19 cellular contexts compared by ENCODE assay signal in the genomic region with DNA sequence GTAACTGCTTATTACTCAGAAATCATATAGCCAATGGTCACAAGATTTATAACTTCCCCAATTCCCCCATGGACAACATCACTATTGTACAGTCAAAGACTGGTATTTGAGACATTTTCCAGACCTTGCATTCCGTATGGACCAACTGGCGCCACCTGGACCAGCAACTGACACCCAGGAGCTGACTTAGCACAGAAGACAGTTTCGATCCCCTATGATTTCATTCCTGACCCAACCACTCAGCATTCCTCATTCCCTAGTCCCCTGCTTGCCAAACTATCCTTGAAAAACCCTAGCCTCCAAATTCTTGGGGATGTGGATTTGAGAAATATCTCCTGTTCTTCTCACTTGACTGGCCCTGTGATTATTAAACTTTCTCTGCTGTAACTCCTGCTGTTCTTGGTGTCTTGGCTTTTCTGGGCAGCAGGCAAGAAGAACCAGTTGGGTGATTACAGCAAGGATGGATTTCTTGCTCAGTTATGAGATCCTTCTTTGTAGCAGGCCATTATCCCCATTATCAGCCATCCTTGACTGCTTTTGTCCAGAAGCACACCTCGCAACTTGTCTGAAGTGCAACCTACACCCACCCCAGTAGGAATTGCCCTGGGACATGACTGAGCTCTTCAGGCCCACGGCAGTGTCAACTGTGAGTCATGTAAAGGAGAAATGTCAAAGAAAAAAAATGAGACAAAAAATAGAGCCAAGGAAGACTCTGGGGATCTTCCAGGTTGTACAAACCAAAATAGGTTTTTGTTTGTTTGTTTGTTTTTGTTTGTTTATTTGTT. TPM values are rescaled to one million over a fixed set of nuclear protein-coding genes. Genes with fewer than 3 reads are reported as not detected.
DNase-seq lines count a peak whose midpoint lies in the region; FAIRE-seq and TF ChIP-seq lines count a peak whose summit lies in the region.
"Had no signal": no experiment of that assay in that cellular context is flagged by ENCODE, and none has a peak within 500 bp of the region (broad histone marks: within the 10 kb centered on the region; RNA-seq: fewer than 3 reads in every experiment).

No MANE protein-coding gene starts in this region.

- no peak for FAIRE-seq in bronchial epithelial cell (lab: Jason Lieb, UNC)
- FAIRE-seq: GM12878, GM18507 had no signal

- no peak overlapping the region for H2AFZ ChIP-seq in trophoblast cell (ENCODE audit: insufficient read depth, low read length, poor library complexity)
- H2AFZ ChIP-seq in hepatocyte = no peak overlapping the region

- no peaks in the 10 kb centered on the region for H3K79me1 ChIP-seq in trophoblast cell (ENCODE audit: low read length)

- CTCF ChIA-PET in HEK293 (lab: Yijun Ruan, JAX) = interaction anchor here (0.6 to 7.8 kb wide), 4 partner anchors 11 to 301 kb away, joined by 3 to 77 read pairs (median 6); no protein-coding TSS in a partner anchor

- peak; percentile 31 for DNase-seq in DMS53 (lab: John Stamatoyannopoulos, UW)
- DNase-seq in DMS53 treated with DMSO at 0.1 percent for 48 hours (lab: John Stamatoyannopoulos, UW; ENCODE audit: unreplicated experiment) = no peak
- peak; percentile 62 for DNase-seq in bronchial epithelial cell (ENCODE audit: low read depth)
- DNase-seq in trophoblast cell = peak; percentile 63 to 79
- DNase-seq in hepatocyte (ENCODE audit: low spot score) = no peak
- DNase-seq in hepatic stellate cell (ENCODE audit: low spot score) = no peak
- DNase-seq: AML-193; Caco-2; CD8-positive, alpha-beta memory T cell; GOT3; H9 had no signal

- H4K8ac ChIP-seq in trophoblast cell (ENCODE audit: low read depth, low read length) = no peak overlapping the region

- H2BK120ac ChIP-seq in trophoblast cell (ENCODE audit: insufficient read depth, low read length, poor library complexity) = no peak overlapping the region

- H3K36me3 ChIP-seq in HEK293 (ENCODE audit: control insufficient read depth in 2 of 2, insufficient read depth in 1 of 2, low read length in 2 of 2) (no peaks in the 10 kb centered on the region; a peak in 1 of 3 replicates), bronchial epithelial cell (ENCODE audit: control insufficient read depth, insufficient read depth, low read length) (no peaks in the 10 kb centered on the region), trophoblast cell (ENCODE audit: control insufficient read depth in 1 of 2, insufficient read depth in 2 of 2, low read length in 2 of 2) (no peaks in the 10 kb centered on the region), hepatocyte (replicated peaks; ENCODE audit: insufficient read depth, low read depth) (no peaks in the 10 kb centered on the region)
- H3K36me3 ChIP-seq: BLaER1 had no signal

- H3K27ac ChIP-seq in HEK293 (ENCODE audit: extremely low read depth, low read depth, low read length) (no peak overlapping the region), trophoblast cell (ENCODE audit: low read depth, low read length) (no peak overlapping the region), hepatocyte (no peak overlapping the region)
- H3K27ac ChIP-seq: 22Rv1, BLaER1 had no signal

- H3K9me2 ChIP-seq in hepatocyte (replicated peaks; ENCODE audit: insufficient read depth) = no peaks in the 10 kb centered on the region

- no peak overlapping the region for H3K18ac ChIP-seq in trophoblast cell (ENCODE audit: low read length)

- H3K14ac ChIP-seq in trophoblast cell (ENCODE audit: low read length) = no peak overlapping the region

- no peak overlapping the region for H4K91ac ChIP-seq in trophoblast cell (ENCODE audit: low read depth, low read length)

- no peak overlapping the region for H4K12ac ChIP-seq in trophoblast cell (ENCODE audit: low read depth, low read length)

- TF ChIP-seq CTCF in HEK293 (tag by site-specific recombination; IDR thresholded peaks at IDR 0.05) (no peak), bronchial epithelial cell (IDR thresholded peaks at IDR 0.05; ENCODE audit: insufficient read depth, low read length, severe bottlenecking) (no peak), hepatocyte (IDR thresholded peaks at IDR 0.05; ENCODE audit: poor library complexity) (no peak)

- H3K79me2 ChIP-seq in trophoblast cell (ENCODE audit: control insufficient read depth, insufficient read depth, low read length, poor library complexity) (no peaks in the 10 kb centered on the region), hepatocyte (no peaks in the 10 kb centered on the region)

- no peaks in the 10 kb centered on the region for H3K27me3 ChIP-seq in bronchial epithelial cell (ENCODE audit: control insufficient read depth, insufficient read depth, low read length)
- H3K27me3 ChIP-seq in trophoblast cell (ENCODE audit: insufficient read depth, low read length) = no peaks in the 10 kb centered on the region
- H3K27me3 ChIP-seq in hepatocyte = no peaks in the 10 kb centered on the region
- H3K27me3 ChIP-seq: BLaER1 had no signal

- no peak overlapping the region for H3K4me2 ChIP-seq in trophoblast cell (ENCODE audit: low read length)
- H3K4me2 ChIP-seq in hepatocyte = no peak overlapping the region
- H3K4me2 ChIP-seq: BLaER1 had no signal

- H3K4me1 ChIP-seq in HEK293 (ENCODE audit: control insufficient read depth, insufficient read depth, low read length) = no peaks in the 10 kb centered on the region
- no peaks in the 10 kb centered on the region for H3K4me1 ChIP-seq in trophoblast cell (ENCODE audit: control insufficient read depth in 1 of 2, insufficient read depth in 2 of 2, low read length in 2 of 2)
- no peaks in the 10 kb centered on the region for H3K4me1 ChIP-seq in hepatocyte (ENCODE audit: insufficient read depth)
- H3K4me1 ChIP-seq: Caco-2 had no signal

- H2BK5ac ChIP-seq in trophoblast cell (ENCODE audit: low read depth, low read length, poor library complexity) = no peak overlapping the region

- H2BK12ac ChIP-seq in trophoblast cell (ENCODE audit: low read length) = no peak overlapping the region

- H3K23ac ChIP-seq in trophoblast cell (ENCODE audit: low read length) = no peak overlapping the region

- no CpG with 5 or more reads among the region's 5 CpGs for WGBS in trophoblast cell (ENCODE audit: extremely low coverage, insufficient coverage, insufficient read length)
- WGBS in hepatocyte (ENCODE audit: low lambda C conversion rate, missing lambda C conversion rate) = 81% methylated on average over 5 of the region's 5 CpGs

- H3K4me3 ChIP-seq in HEK293 (ENCODE audit: low read depth, low read length) (no peak overlapping the region), bronchial epithelial cell (ENCODE audit: low read depth, low read length) (no peak overlapping the region), trophoblast cell (ENCODE audit: low read depth, low read length) (no peak overlapping the region), hepatocyte (no peak overlapping the region)
- H3K4me3 ChIP-seq: BLaER1, GM12878 had no signal

- no peaks in the 10 kb centered on the region for H4K20me1 ChIP-seq in hepatocyte (ENCODE audit: insufficient read depth, poor library complexity, severe bottlenecking)
- H4K20me1 ChIP-seq: BLaER1 had no signal

- H3K9me3 ChIP-seq in HEK293 (ENCODE audit: control insufficient read depth, insufficient read depth, low read depth, low read length) (no peaks in the 10 kb centered on the region; the same call in 1 of the 2 replicates), trophoblast cell (ENCODE audit: insufficient read depth, low read depth, low read length) (peaks cover 2% of the 10 kb centered on the region), hepatocyte (ENCODE audit: low read depth) (no peaks in the 10 kb centered on the region)

- H3K4ac ChIP-seq in trophoblast cell (ENCODE audit: low read depth, low read length) = no peak overlapping the region

- no peak overlapping the region for H2AK5ac ChIP-seq in trophoblast cell (ENCODE audit: low read length)

- no peak overlapping the region for H3K9ac ChIP-seq in trophoblast cell (ENCODE audit: low read length)
- H3K9ac ChIP-seq: BLaER1 had no signal

- POLR2A ChIA-PET in HEK293 (lab: Yijun Ruan, JAX) = interaction anchor here (1.0 to 2.4 kb wide), 2 partner anchors 13 to 15 kb away, joined by 3 to 6 read pairs; partner anchors contain the start of gene MAP3K10

TF ChIP-seq in HEK293, 187 proteins besides CTCF, POLR2A, EP300 and RAD21 (continues in another document):
- no peak for TF ChIP-seq ZNF660 (tag by site-specific recombination; IDR thresholded peaks at IDR 0.05)
- peak; percentile 37 for TF ChIP-seq ZFHX2 (tag by site-specific recombination; conservative IDR thresholded peaks at IDR 0.05)
- TF ChIP-seq SP7 (tag by site-specific recombination; IDR thresholded peaks at IDR 0.05) = no peak
- TF ChIP-seq, protein P1, sequence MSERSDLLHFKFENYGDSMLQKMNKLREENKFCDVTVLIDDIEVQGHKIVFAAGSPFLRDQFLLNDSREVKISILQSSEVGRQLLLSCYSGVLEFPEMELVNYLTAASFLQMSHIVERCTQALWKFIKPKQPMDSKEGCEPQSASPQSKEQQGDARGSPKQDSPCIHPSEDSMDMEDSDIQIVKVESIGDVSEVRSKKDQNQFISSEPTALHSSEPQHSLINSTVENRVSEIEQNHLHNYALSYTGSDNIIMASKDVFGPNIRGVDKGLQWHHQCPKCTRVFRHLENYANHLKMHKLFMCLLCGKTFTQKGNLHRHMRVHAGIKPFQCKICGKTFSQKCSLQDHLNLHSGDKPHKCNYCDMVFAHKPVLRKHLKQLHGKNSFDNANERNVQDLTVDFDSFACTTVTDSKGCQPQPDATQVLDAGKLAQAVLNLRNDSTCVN (tag by site-specific recombination; optimal IDR thresholded peaks at IDR 0.05) = no peak
- no peak for TF ChIP-seq ZNF692 (tag by site-specific recombination; IDR thresholded peaks at IDR 0.05)
- TF ChIP-seq EGR2 (tag by site-specific recombination; IDR thresholded peaks at IDR 0.05; ENCODE audit: low read depth) = peak; percentile 47

RNA-seq across cellular contexts. Expression of gene MAP3K10, which starts 13.7 kb away (rescaled TPM):
- 5.0 and 7.9 TPM in 2 replicates for total RNA-seq in bronchial epithelial cell
- 4.5 and 4.6 TPM in 2 replicates for polyA plus RNA-seq in trophoblast cell (2013)
- 6.1 and 9.5 TPM in 2 replicates for total RNA-seq in hepatocyte
- 9.1 and 10.3 TPM in 2 replicates for polyA plus RNA-seq in hepatocyte

RNA-seq across cellular contexts. Expression of gene TTC9B, which starts 40.7 kb away (rescaled TPM):
- not detected in 2 replicates for total RNA-seq in bronchial epithelial cell
- not detected in 2 replicates for polyA plus RNA-seq in trophoblast cell (2013)
- not detected in 2 replicates for total RNA-seq in hepatocyte
- 0.21 and 0.33 TPM in 2 replicates for polyA plus RNA-seq in hepatocyte
- total RNA-seq: Caco-2; CD8-positive, alpha-beta memory T cell; G401; GM12878 had no signal
- polyA plus RNA-seq: CD8-positive, alpha-beta memory T cell; IgD-negative memory B cell had no signal

RNA-seq across cellular contexts. Expression of gene CCNP, which starts 49.0 kb away (rescaled TPM):
- total RNA-seq in bronchial epithelial cell = not detected in 2 replicates
- polyA plus RNA-seq in trophoblast cell (2013) = 0.46 and 0.49 TPM in 2 replicates
- total RNA-seq in hepatocyte = 0.12 TPM in 1 of 2 replicates, not detected in the other
- 0.52 TPM in 1 of 2 replicates, not detected in the other for polyA plus RNA-seq in hepatocyte
- total RNA-seq: G401, HT1080 had no signal
- polyA plus RNA-seq: CD8-positive, alpha-beta memory T cell; IgD-negative memory B cell had no signal

Comparison
In these comparisons a context has a peak if more than half of its experiments do, and no peak if none do; other contexts are left out.
1. DNase-seq: peak in DMS53 (single experiment), bronchial epithelial cell (single experiment) and trophoblast cell (2 of 2); none in DMS53 treated with DMSO at 0.1 percent for 48 hours (single experiment), hepatocyte (single experiment) and hepatic stellate cell (single experiment).